Comparison of ENCODE assay signal across 8 cellular contexts in the genomic region with DNA sequence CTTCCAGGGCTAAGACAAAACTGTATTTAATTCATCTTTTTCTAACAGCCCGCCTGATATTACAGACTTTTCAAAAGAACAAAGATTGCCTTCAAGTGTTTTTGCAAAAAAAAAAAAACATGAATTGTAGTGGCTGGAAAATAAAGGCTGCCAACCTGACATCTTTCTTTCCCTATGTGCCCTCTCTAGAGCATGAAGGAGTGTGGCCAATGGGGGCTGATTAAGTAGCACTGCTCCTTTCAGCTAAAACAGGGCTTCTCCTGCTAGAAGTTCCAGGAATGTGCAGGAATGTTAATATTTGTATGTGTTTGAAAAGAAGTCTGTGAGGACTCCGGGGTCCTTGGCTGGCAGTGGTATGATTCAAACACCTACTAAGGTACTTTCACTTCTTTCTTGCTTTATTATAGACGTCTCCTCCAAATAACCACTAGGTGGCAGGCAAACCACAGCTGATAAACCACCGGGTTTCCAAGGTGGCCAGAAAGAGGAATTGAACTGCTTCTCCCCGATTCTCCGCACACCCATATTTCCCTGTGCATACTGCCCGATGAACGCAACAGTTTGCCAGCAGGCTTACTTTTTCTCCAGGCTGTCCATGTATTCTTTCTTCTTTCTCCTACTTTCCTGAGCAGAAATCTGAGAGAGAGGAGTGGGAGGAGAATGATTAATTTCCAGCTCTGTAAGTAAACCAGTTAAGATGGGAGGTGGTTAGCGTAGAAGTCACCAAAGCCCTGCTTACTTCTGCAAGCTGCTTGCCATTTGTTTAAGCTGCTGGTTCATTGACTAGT. TPM values are rescaled to one million over a fixed set of nuclear protein-coding genes. Genes with fewer than 3 reads are reported as not detected.
DNase-seq lines count a peak whose midpoint lies in the region; ATAC-seq and TF ChIP-seq lines count a peak whose summit lies in the region.

No MANE protein-coding gene starts in this region.

- H3K4me3 Mint-ChIP-seq in activated T-cell treated with anti-CD3 and anti-CD28 coated beads, Interleukin-2, amount 50 U/mL, for 4 hours = no peak overlapping the region

- peak; percentile 68 for ATAC-seq in GM21786 (IDR thresholded peaks at IDR 0.05; ENCODE audit: unreplicated experiment)
- peak; percentile 65 to 69 for ATAC-seq in activated T-cell treated with anti-CD3 and anti-CD28 coated beads, Interleukin-2, amount 50 U/mL, for 4 hours

- peaks cover 36% of the 10 kb centered on the region for H3K36me3 Mint-ChIP-seq in activated T-cell treated with anti-CD3 and anti-CD28 coated beads, Interleukin-2, amount 50 U/mL, for 4 hours (ENCODE audit: insufficient read depth)

- H3K9me3 ChIP-seq in Karpas-422 (ENCODE audit: low read length) = no peaks in the 10 kb centered on the region
- no peaks in the 10 kb centered on the region for H3K9me3 ChIP-seq in transverse colon

- in situ Hi-C loops in transverse colon (cut with MboI; ENCODE audit: low pct_ligation_motif_present in 1 of 4, low pct_unique_long_range_greater_than_20kb in 1 of 4, low sequenced_read_pairs in 3 of 4) = loop anchor here in 2 of 4 donors (5.0 kb wide), 2 partner anchors 104 to 241 kb away; no protein-coding TSS in a partner anchor

- H3K27ac ChIP-seq in Karpas-422 (ENCODE audit: low read length) (no peak overlapping the region), transverse colon (peak overlapping the region in 2 of 4 donors; percentile 23 to 33)

- TF ChIP-seq EP300 in transverse colon (IDR thresholded peaks at IDR 0.05; ENCODE audit: low read depth) = no peak

- no peaks in the 10 kb centered on the region for H3K27me3 Mint-ChIP-seq in activated T-cell treated with anti-CD3 and anti-CD28 coated beads, Interleukin-2, amount 50 U/mL, for 4 hours (ENCODE audit: low read depth)

- 12 to 24% methylated on average over 5 to 9 of the region's 9 CpGs for WGBS in transverse colon (ENCODE audit: low coverage in 1 of 2), 2 donors

- DNase-seq in Daoy (ENCODE audit: low read depth) (peak; percentile 76), Karpas-422 (peak; percentile 83), OCI-M2 (lab: John Stamatoyannopoulos, UW; ENCODE audit: unreplicated experiment) (peak; percentile 28), fibroblast of the conjunctiva (ENCODE audit: low read depth) (peak; percentile 66), nucleus accumbens (lab: John Stamatoyannopoulos, UW) (peak in 49 of 56 donors; percentile 8 to 81 (median 51)), transverse colon (peak; percentile 62)
- DNase-seq in activated T-cell treated with anti-CD3 and anti-CD28 coated beads, Interleukin-2, amount 50 U/mL, for 4 hours = peak; percentile 45

- no peaks in the 10 kb centered on the region for H4K20me1 ChIP-seq in Karpas-422 (ENCODE audit: insufficient read depth, low read depth, low read length)

- H3K36me3 ChIP-seq in Karpas-422 (ENCODE audit: insufficient read depth, low read length) (no peaks in the 10 kb centered on the region), transverse colon (peaks cover 0 to 48% (median 14%) of the 10 kb centered on the region in 4 donors)

- H2AFZ ChIP-seq in Karpas-422 (ENCODE audit: low read length) = no peak overlapping the region

- H3K4me2 ChIP-seq in Karpas-422 (ENCODE audit: low read depth, low read length, poor library complexity, severe bottlenecking) = peak overlapping the region; percentile 29

- no peaks in the 10 kb centered on the region for H3K9me3 Mint-ChIP-seq in activated T-cell treated with anti-CD3 and anti-CD28 coated beads, Interleukin-2, amount 50 U/mL, for 4 hours

- TF ChIP-seq POLR2A in transverse colon (IDR thresholded peaks at IDR 0.05) = no peak

- H3K4me1 ChIP-seq in Karpas-422 (ENCODE audit: low read length) (no peaks in the 10 kb centered on the region), transverse colon (peaks cover 0 to 20% (median 8%) of the 10 kb centered on the region in 4 donors)

- no peak overlapping the region for H3K9ac ChIP-seq in Karpas-422 (ENCODE audit: low read length)

- H3K79me2 ChIP-seq in Karpas-422 (ENCODE audit: low read length) = no peaks in the 10 kb centered on the region

- no peaks in the 10 kb centered on the region for H3K9me2 ChIP-seq in Karpas-422 (replicated peaks; ENCODE audit: insufficient read depth, low read length)

- H3K4me3 ChIP-seq in Karpas-422 (ENCODE audit: low read length) (no peak overlapping the region), transverse colon (no peak overlapping the region)

- H3K27me3 ChIP-seq in Karpas-422 (ENCODE audit: low read length) (no peaks in the 10 kb centered on the region), transverse colon (no peaks in the 10 kb centered on the region)

- intact Hi-C loops in transverse colon (cut with DNase I; ENCODE audit: low total_unique reads) = loop anchor here (2.0 kb wide), 1 partner anchor 105 kb away; no protein-coding TSS in a partner anchor

- H3K4me1 Mint-ChIP-seq in activated T-cell treated with anti-CD3 and anti-CD28 coated beads, Interleukin-2, amount 50 U/mL, for 4 hours (ENCODE audit: low read depth) = peaks cover 17% of the 10 kb centered on the region

- peak; percentile 80 to 91 (median 86) for TF ChIP-seq CTCF in transverse colon (IDR thresholded peaks at IDR 0.05)

RNA-seq across cellular contexts. Expression of a gene that starts 56.8 kb away (rescaled TPM):
- 26.1 and 29.9 TPM in 2 replicates for total RNA-seq in Daoy (2014; rRNA removed; shearing (Covaris generic))
- not detected in 2 replicates for total RNA-seq in Karpas-422 (2014; rRNA removed; shearing (Covaris generic); ENCODE audit: low replicate concordance)
- total RNA-seq in activated T-cell treated with anti-CD3 and anti-CD28 coated beads, Interleukin-2, amount 50 U/mL, for 4 hours = 1 to 10 TPM; 1.2 to 4.3 (median 1.3) TPM
- total RNA-seq in transverse colon = 1 to 10 TPM in 1 of 4 donors, under 1 TPM in 2, not detected in 1; 0.64 to 1.2 (median 1.00) TPM

Comparison
In these comparisons a context has a peak if more than half of its experiments do, and no peak if none do; other contexts are left out.
1. DNase-seq: peak in every context shown above with its lines; median percentile 83 in Karpas-422; 76 in Daoy; 66 in fibroblast of the conjunctiva; 62 in transverse colon; 51 in nucleus accumbens; 45 in activated T-cell treated with anti-CD3 and anti-CD28 coated beads, Interleukin-2, amount 50 U/mL, for 4 hours; 28 in OCI-M2.